ENCODE assay signal across 17 cellular contexts in the genomic region with DNA sequence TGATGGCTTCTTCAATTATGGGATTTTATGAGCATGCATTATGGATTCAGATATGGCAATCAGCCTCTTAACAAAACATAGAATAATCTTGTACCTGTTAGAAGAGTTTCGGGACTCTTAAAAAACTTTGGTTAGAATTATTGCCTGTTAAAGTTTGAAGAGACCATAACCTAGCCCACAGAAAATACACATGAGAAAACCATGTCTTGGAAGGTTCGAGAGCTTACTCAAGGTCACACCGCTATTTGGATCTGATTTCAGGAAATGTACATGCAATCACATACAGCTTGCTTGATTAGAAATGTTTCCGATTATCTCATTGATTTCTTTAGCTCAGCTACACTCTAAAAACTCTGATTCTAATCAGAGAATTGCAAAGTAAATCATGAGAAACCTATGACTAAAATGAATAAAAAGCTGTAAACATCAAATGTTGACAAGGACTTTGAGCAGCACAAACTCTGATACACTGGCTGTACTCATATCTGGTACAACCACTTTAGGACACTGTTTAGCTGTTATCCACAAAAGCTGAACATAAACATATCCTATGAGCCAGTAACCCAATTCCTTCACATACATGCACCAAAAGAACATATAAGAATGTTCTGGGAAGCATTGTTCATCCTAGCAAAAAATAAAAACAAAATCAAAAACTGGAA. TPM values are rescaled to one million over a fixed set of nuclear protein-coding genes. Genes with fewer than 3 reads are reported as not detected.
"Had no signal": no experiment of that assay in that cellular context is flagged by ENCODE, and none has a peak within 500 bp of the region (broad histone marks: within the 10 kb centered on the region; RNA-seq: fewer than 3 reads in every experiment).

No MANE protein-coding gene starts in this region.

- H3K4me3 ChIP-seq: body of pancreas, gastroesophageal sphincter, neural progenitor cell, ovary, thyroid gland had no signal

- H3K27me3 Mint-ChIP-seq: activated CD4-positive, alpha-beta T cell treated with anti-CD3 and anti-CD28 coated beads, Interleukin-2, amount 10 ng/mL, durations not matched to agents 7 days and 5 days had no signal

- H3K9me3 Mint-ChIP-seq: neural progenitor cell had no signal

- H3K9me3 ChIP-seq: body of pancreas, gastroesophageal sphincter, ovary, thyroid gland had no signal

- H3K9ac ChIP-seq: neural progenitor cell had no signal

- H2AFZ ChIP-seq: neural progenitor cell had no signal

- H3K27me3 ChIP-seq: body of pancreas, gastroesophageal sphincter, neural progenitor cell, ovary, thyroid gland had no signal

- H3K36me3 ChIP-seq: neural progenitor cell, ovary had no signal

- H3K27ac Mint-ChIP-seq: activated CD4-positive, alpha-beta T cell treated with anti-CD3 and anti-CD28 coated beads, Interleukin-2, amount 10 ng/mL, durations not matched to agents 7 days and 5 days; neural progenitor cell had no signal

- H3K4me2 ChIP-seq: neural progenitor cell had no signal

- H3K27ac ChIP-seq: body of pancreas, epithelial cell of prostate, gastroesophageal sphincter, neural progenitor cell, ovary, thyroid gland had no signal

- H3K4me3 Mint-ChIP-seq: activated CD4-positive, alpha-beta T cell treated with anti-CD3 and anti-CD28 coated beads, Interleukin-2, amount 10 ng/mL, durations not matched to agents 7 days and 5 days; neural progenitor cell had no signal

- H3K4me1 Mint-ChIP-seq: neural progenitor cell had no signal

- ATAC-seq: body of pancreas, gastroesophageal sphincter, left ventricle myocardium superior had no signal

- DNase-seq: activated CD4-positive, alpha-beta T cell treated with anti-CD3 and anti-CD28 coated beads, Interleukin-2, amount 10 ng/mL, durations not matched to agents 7 days and 5 days; activated CD4-positive, CD25-positive, alpha-beta regulatory T cell; activated naive CD4-positive, alpha-beta T cell treated with anti-CD3 and anti-CD28 coated beads, Interleukin-2, amount 50 U/mL, for 16 hours; activated T-cell treated with anti-CD3 and anti-CD28 coated beads for 4 hours; amniotic stem cell; body of pancreas; central memory CD4-positive, alpha-beta T cell; cortex of kidney; effector CD8-positive, alpha-beta T cell; kidney; left ventricle myocardium superior; ovary; stimulated activated CD4-positive, alpha-beta T cell treated with anti-CD3 and anti-CD28 coated beads, Interleukin-4, amount 100 ng/mL, for 4 hours; thyroid gland had no signal

- H3K4me1 ChIP-seq: neural progenitor cell had no signal

RNA-seq across cellular contexts. Expression of a gene that starts 41.4 kb away (rescaled TPM):
- polyA plus RNA-seq: ovary had no signal

RNA-seq across cellular contexts. Expression of a gene that starts 55.8 kb away (rescaled TPM):
- polyA plus RNA-seq: ovary had no signal
